ENCODE assay signal across 1 cellular context in the genomic region with DNA sequence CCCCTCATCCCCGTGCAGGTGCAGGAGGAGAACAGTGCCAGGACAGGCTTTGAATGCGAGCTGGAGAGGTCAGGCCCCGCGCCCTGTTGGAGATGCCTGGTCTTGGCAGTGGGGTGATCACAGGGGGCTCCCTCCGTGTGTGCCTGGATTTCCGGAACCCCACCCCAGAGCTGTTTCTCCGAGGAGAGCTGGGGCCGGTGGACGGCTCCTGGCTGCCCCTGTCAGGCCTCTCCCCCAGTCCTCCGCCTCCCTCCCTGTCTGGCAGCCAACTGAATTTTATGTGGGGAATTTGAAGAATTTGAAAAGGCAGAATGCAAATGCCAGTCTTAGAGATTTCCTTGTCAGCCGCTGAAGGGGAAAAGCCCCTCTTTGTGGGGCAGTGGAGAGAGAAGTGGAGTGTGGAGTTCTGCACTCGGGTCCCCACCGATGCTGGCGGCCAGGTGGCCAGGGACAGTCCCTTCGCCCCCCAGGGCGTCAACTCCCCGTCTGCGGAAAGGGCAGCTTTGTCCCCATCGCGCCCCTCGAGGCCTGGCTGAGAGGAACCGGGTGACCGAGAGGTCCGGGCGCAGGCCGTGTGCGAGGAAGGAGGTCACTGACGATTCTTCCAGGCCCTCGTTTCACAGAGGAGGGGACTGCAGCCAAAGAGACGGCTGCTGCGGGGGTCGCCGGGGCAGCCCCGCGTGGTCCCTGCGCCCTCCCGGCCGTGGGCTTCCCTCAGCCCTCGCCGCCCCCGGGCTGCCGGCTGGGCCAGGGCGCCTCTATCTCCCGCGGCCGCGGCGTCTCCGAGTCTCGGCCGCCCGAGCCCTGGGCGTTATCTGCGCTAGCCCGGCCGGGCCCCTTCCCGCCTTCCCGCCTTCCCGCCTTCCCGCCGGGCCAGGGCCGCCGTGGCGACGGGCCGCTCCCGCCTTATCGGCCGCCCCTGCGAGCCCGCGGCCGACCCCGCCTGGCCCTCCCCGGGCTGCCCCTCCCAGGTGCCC.
TF ChIP-seq lines count a peak whose summit lies in the region.

No MANE protein-coding gene starts in this region.

TF ChIP-seq in K562, 482 proteins besides CTCF, POLR2A, EP300 and RAD21 (continued from another document):
- peak; percentile 97 for TF ChIP-seq CXXC5 (CRISPR knock-in tag; IDR thresholded peaks at IDR 0.05)
- TF ChIP-seq BACH1 (tag; IDR thresholded peaks at IDR 0.05) = no peak
- TF ChIP-seq, protein P1, sequence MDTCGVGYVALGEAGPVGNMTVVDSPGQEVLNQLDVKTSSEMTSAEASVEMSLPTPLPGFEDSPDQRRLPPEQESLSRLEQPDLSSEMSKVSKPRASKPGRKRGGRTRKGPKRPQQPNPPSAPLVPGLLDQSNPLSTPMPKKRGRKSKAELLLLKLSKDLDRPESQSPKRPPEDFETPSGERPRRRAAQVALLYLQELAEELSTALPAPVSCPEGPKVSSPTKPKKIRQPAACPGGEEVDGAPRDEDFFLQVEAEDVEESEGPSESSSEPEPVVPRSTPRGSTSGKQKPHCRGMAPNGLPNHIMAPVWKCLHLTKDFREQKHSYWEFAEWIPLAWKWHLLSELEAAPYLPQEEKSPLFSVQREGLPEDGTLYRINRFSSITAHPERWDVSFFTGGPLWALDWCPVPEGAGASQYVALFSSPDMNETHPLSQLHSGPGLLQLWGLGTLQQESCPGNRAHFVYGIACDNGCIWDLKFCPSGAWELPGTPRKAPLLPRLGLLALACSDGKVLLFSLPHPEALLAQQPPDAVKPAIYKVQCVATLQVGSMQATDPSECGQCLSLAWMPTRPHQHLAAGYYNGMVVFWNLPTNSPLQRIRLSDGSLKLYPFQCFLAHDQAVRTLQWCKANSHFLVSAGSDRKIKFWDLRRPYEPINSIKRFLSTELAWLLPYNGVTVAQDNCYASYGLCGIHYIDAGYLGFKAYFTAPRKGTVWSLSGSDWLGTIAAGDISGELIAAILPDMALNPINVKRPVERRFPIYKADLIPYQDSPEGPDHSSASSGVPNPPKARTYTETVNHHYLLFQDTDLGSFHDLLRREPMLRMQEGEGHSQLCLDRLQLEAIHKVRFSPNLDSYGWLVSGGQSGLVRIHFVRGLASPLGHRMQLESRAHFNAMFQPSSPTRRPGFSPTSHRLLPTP (IDR thresholded peaks at IDR 0.05; ENCODE audit: borderline replicate concordance, extremely low read depth, insufficient read length) = no peak
- TF ChIP-seq PCBP2 (IDR thresholded peaks at IDR 0.05; ENCODE audit: low read depth, low read length, poor library complexity, severe bottlenecking) = no peak
- TF ChIP-seq MTA1 (IDR thresholded peaks at IDR 0.05; ENCODE audit: borderline replicate concordance) = no peak
- TF ChIP-seq, protein P2, sequence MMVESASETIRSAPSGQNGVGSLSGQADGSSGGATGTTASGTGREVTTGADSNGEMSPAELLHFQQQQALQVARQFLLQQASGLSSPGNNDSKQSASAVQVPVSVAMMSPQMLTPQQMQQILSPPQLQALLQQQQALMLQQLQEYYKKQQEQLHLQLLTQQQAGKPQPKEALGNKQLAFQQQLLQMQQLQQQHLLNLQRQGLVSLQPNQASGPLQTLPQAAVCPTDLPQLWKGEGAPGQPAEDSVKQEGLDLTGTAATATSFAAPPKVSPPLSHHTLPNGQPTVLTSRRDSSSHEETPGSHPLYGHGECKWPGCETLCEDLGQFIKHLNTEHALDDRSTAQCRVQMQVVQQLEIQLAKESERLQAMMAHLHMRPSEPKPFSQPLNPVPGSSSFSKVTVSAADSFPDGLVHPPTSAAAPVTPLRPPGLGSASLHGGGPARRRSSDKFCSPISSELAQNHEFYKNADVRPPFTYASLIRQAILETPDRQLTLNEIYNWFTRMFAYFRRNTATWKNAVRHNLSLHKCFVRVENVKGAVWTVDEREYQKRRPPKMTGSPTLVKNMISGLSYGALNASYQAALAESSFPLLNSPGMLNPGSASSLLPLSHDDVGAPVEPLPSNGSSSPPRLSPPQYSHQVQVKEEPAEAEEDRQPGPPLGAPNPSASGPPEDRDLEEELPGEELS (CRISPR knock-in tag; IDR thresholded peaks at IDR 0.05; ENCODE audit: borderline replicate concordance) = peak; percentile 19; the same call in 1 of the 2 replicates
- no peak for TF ChIP-seq SMARCB1 (IDR thresholded peaks at IDR 0.05; ENCODE audit: insufficient read length, low read depth)
- peak; percentile 53; the same call in 1 of the 2 replicates for TF ChIP-seq PHF8 (IDR thresholded peaks at IDR 0.05; ENCODE audit: borderline replicate concordance, low read length)
- no peak for TF ChIP-seq DACH1 (IDR thresholded peaks at IDR 0.05; ENCODE audit: partially characterized antibody)
- TF ChIP-seq HNRNPH1 (optimal IDR thresholded peaks at IDR 0.05; ENCODE audit: low read depth, low read length) = no peak
- no peak for TF ChIP-seq ZNF431 (CRISPR knock-in tag; IDR thresholded peaks at IDR 0.05)
- TF ChIP-seq PTRF (tag; IDR thresholded peaks at IDR 0.05) = no peak
- TF ChIP-seq RBFOX2 (IDR thresholded peaks at IDR 0.05; ENCODE audit: low read depth, low read length) = peak; percentile 71
